11 cellular contexts compared by ENCODE assay signal in the genomic region with DNA sequence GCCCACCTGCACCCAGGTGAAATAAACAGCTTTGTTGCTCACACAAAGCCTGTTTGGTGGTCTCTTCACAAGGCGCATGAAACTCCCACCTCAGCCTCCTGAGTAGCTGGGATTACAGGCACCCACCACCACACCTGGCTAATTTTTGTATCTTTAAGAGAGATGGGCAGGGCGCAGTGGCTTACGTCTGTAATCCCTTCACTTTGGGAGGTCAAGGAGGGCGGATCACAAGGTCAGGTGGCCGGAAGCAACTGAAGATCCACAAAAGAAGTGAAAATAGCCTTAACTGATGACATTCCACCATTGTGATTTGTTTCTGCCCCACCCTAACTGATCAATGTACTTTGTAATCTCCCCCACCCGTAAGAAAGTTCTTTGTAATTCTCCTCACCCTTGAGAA. TPM values are rescaled to one million over a fixed set of nuclear protein-coding genes. Genes with fewer than 3 reads are reported as not detected.
"Had no signal": no experiment of that assay in that cellular context is flagged by ENCODE, and none has a peak within 500 bp of the region (broad histone marks: within the 10 kb centered on the region; RNA-seq: fewer than 3 reads in every experiment).

No MANE protein-coding gene starts in this region.

RNA-seq across cellular contexts. Expression of a gene that starts 15.3 kb away (rescaled TPM):
- total RNA-seq: activated CD4-positive, alpha-beta memory T cell treated with anti-CD3 and anti-CD28 coated beads for 36 hours; activated CD4-positive, alpha-beta memory T cell treated with anti-CD3 and anti-CD28 coated beads, Interleukin-2, amount 10 ng/mL, durations not matched to agents 7 days and 5 days; activated CD4-positive, alpha-beta T cell treated with anti-CD3 and anti-CD28 coated beads for 36 hours; activated CD4-positive, alpha-beta T cell treated with anti-CD3 and anti-CD28 coated beads, Interleukin-2, amount 10 ng/mL, durations not matched to agents 24 days and 14 days; activated CD4-positive, alpha-beta T cell treated with anti-CD3 and anti-CD28 coated beads, Interleukin-2, amount 10 ng/mL, durations not matched to agents 7 days and 5 days; activated CD8-positive, alpha-beta memory T cell treated with anti-CD3 and anti-CD28 coated beads for 36 hours; activated CD8-positive, alpha-beta memory T cell treated with anti-CD3 and anti-CD28 coated beads, Interleukin-2, amount 10 ng/mL, durations not matched to agents 7 days and 5 days; activated CD8-positive, alpha-beta T cell treated with anti-CD3 and anti-CD28 coated beads for 36 hours; activated CD8-positive, alpha-beta T cell treated with anti-CD3 and anti-CD28 coated beads, Interleukin-2, amount 10 ng/mL, durations not matched to agents 7 days and 5 days; T-helper 17 cell; T-helper 2 cell treated with Interferon-gamma antibody and Interleukin-4, amounts not matched to agents 100 ng/mL and 5 ng/mL, for 36 hours had no signal
